Comparison of ENCODE assay signal across 1 cellular context in genomic region chr6:113362542-113363430, GRCh38.
TF ChIP-seq lines count a peak whose summit lies in the region.

No MANE protein-coding gene starts in this region.

TF ChIP-seq in K562, 482 proteins besides CTCF, POLR2A, EP300 and RAD21 (continued from another document and continues in another):
- TF ChIP-seq ZC3H8 (IDR thresholded peaks at IDR 0.05), result no peak
- TF ChIP-seq PKNOX1 (IDR thresholded peaks at IDR 0.05), result no peak
- no peak for TF ChIP-seq ARID2 (IDR thresholded peaks at IDR 0.05)
- TF ChIP-seq HMG20A (CRISPR knock-in tag; conservative IDR thresholded peaks at IDR 0.05), result no peak
- TF ChIP-seq ZNF24 (IDR thresholded peaks at IDR 0.05), result no peak
- TF ChIP-seq TEAD1 (CRISPR knock-in tag; IDR thresholded peaks at IDR 0.05), result 0 out of 4 replicates have a peak, but pooled peaks of 1 of the 2 experiments have one; percentile 26
- TF ChIP-seq, protein P1, sequence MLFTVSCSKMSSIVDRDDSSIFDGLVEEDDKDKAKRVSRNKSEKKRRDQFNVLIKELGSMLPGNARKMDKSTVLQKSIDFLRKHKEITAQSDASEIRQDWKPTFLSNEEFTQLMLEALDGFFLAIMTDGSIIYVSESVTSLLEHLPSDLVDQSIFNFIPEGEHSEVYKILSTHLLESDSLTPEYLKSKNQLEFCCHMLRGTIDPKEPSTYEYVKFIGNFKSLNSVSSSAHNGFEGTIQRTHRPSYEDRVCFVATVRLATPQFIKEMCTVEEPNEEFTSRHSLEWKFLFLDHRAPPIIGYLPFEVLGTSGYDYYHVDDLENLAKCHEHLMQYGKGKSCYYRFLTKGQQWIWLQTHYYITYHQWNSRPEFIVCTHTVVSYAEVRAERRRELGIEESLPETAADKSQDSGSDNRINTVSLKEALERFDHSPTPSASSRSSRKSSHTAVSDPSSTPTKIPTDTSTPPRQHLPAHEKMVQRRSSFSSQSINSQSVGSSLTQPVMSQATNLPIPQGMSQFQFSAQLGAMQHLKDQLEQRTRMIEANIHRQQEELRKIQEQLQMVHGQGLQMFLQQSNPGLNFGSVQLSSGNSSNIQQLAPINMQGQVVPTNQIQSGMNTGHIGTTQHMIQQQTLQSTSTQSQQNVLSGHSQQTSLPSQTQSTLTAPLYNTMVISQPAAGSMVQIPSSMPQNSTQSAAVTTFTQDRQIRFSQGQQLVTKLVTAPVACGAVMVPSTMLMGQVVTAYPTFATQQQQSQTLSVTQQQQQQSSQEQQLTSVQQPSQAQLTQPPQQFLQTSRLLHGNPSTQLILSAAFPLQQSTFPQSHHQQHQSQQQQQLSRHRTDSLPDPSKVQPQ (CRISPR knock-in tag; IDR thresholded peaks at IDR 0.05; ENCODE audit: borderline replicate concordance), result no peak
- no peak for TF ChIP-seq MEF2A (IDR thresholded peaks at IDR 0.05; ENCODE audit: control insufficient read depth, low read depth, low read length)
- no peak for TF ChIP-seq ZNF384 (IDR thresholded peaks at IDR 0.05; ENCODE audit: low read depth, low read length)
- TF ChIP-seq ZNF311 (CRISPR knock-in tag; IDR thresholded peaks at IDR 0.05), result no peak
- TF ChIP-seq USF1 (CRISPR knock-in tag; IDR thresholded peaks at IDR 0.05), result no peak
- no peak for TF ChIP-seq HLTF (IDR thresholded peaks at IDR 0.05)
- peak; percentile 71; the same call in 1 of the 2 replicates for TF ChIP-seq ARID1B (IDR thresholded peaks at IDR 0.05)
- no peak for TF ChIP-seq NCOA1 (IDR thresholded peaks at IDR 0.05; ENCODE audit: low read depth)
- TF ChIP-seq TBP (optimal IDR thresholded peaks at IDR 0.05; ENCODE audit: low read depth, low read length), result no peak
- TF ChIP-seq SRSF7 (optimal IDR thresholded peaks at IDR 0.05; ENCODE audit: low read depth, low read length), result no peak
- no peak for TF ChIP-seq FUS (optimal IDR thresholded peaks at IDR 0.05; ENCODE audit: low read depth, low read length)
- no peak for TF ChIP-seq BDP1 (IDR thresholded peaks at IDR 0.05; ENCODE audit: insufficient read depth, insufficient read length)
- TF ChIP-seq NFATC3 (IDR thresholded peaks at IDR 0.05), result no peak
- TF ChIP-seq, protein P2, sequence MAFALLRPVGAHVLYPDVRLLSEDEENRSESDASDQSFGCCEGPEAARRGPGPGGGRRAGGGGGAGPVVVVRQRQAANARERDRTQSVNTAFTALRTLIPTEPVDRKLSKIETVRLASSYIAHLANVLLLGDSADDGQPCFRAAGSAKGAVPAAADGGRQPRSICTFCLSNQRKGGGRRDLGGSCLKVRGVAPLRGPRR (CRISPR knock-in tag; IDR thresholded peaks at IDR 0.05), result no peak
- TF ChIP-seq ZNF436 (CRISPR knock-in tag; IDR thresholded peaks at IDR 0.05), result no peak
- no peak for TF ChIP-seq HDGF (IDR thresholded peaks at IDR 0.05)
- no peak for TF ChIP-seq MAFG (tag; conservative IDR thresholded peaks at IDR 0.05)
- TF ChIP-seq, protein P3, sequence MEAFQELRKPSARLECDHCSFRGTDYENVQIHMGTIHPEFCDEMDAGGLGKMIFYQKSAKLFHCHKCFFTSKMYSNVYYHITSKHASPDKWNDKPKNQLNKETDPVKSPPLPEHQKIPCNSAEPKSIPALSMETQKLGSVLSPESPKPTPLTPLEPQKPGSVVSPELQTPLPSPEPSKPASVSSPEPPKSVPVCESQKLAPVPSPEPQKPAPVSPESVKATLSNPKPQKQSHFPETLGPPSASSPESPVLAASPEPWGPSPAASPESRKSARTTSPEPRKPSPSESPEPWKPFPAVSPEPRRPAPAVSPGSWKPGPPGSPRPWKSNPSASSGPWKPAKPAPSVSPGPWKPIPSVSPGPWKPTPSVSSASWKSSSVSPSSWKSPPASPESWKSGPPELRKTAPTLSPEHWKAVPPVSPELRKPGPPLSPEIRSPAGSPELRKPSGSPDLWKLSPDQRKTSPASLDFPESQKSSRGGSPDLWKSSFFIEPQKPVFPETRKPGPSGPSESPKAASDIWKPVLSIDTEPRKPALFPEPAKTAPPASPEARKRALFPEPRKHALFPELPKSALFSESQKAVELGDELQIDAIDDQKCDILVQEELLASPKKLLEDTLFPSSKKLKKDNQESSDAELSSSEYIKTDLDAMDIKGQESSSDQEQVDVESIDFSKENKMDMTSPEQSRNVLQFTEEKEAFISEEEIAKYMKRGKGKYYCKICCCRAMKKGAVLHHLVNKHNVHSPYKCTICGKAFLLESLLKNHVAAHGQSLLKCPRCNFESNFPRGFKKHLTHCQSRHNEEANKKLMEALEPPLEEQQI (IDR thresholded peaks at IDR 0.05), result no peak
- TF ChIP-seq SAFB (IDR thresholded peaks at IDR 0.05; ENCODE audit: borderline replicate concordance, low read depth, low read length), result no peak
- no peak for TF ChIP-seq ARNT (IDR thresholded peaks at IDR 0.05)
- no peak for TF ChIP-seq ZBTB34 (CRISPR knock-in tag; IDR thresholded peaks at IDR 0.05)
- no peak for TF ChIP-seq FOXA3 (CRISPR knock-in tag; conservative IDR thresholded peaks at IDR 0.05 in 1 of 2, IDR thresholded peaks at IDR 0.05 in 1 of 2)
- no peak for TF ChIP-seq NRF1 (conservative IDR thresholded peaks at IDR 0.05 in 1 of 2, IDR thresholded peaks at IDR 0.05 in 1 of 2)
- TF ChIP-seq PPARD (CRISPR knock-in tag; IDR thresholded peaks at IDR 0.05), result no peak
- no peak for TF ChIP-seq TSHZ1 (CRISPR knock-in tag; IDR thresholded peaks at IDR 0.05)
- TF ChIP-seq, protein P4, sequence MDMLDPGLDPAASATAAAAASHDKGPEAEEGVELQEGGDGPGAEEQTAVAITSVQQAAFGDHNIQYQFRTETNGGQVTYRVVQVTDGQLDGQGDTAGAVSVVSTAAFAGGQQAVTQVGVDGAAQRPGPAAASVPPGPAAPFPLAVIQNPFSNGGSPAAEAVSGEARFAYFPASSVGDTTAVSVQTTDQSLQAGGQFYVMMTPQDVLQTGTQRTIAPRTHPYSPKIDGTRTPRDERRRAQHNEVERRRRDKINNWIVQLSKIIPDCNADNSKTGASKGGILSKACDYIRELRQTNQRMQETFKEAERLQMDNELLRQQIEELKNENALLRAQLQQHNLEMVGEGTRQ (CRISPR knock-in tag; IDR thresholded peaks at IDR 0.05), result no peak
- TF ChIP-seq, protein P5, sequence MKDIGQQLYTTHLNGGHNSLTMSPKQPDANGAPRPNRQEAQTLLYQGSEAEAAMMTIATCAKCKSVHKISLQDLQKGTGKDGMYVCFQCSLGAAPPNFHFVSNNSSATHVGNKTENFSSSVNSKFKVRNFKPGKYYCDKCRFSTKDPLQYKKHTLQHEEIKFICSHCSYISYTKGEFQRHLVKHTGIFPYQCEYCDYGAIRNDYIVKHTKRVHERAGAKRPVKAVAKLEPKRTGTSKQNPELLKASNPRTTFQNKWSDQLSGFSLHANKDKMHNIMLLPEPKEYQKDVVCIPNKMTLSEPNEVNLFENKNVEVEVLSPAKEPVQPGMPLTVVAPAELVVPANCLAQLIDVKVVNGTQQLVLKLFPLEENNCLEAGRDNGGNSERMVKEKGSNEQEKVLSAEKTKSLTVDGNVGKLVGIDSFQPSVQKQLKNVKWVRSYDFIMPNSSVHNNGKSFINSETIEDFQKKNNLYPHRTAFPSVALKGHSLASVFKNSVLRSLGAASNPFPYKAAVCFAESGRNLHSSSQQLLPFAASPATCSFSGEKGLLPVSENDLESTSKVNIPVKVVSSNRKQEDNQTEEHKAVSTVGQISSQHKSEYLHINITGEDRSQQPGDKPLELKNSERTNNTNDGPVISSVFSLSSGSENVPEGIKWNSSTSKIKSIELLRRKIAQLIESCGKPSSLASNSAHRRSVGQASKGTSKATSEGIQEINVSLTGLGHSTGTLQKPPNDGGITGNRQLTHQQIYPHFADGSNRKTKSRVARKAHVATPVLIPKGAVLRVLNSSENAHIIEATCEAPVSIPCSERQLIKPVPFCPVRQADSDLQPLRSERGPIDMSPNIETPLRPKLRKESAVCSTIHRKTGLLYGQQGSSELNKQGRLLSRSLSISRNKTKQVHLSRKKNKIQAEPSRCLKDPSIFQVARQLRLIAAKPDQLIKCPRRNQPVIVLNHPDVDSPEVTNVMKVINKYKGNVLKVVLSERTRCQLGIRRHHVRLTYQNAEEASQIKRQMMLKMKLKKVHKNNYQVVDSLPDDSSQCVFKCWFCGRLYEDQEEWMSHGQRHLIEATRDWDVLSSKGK (CRISPR knock-in tag; IDR thresholded peaks at IDR 0.05), result no peak
- TF ChIP-seq ZNF408 (CRISPR knock-in tag; IDR thresholded peaks at IDR 0.05; ENCODE audit: low read depth), result no peak
- no peak for TF ChIP-seq PHB (CRISPR knock-in tag; IDR thresholded peaks at IDR 0.05)
- no peak for TF ChIP-seq HEY1 (CRISPR knock-in tag; IDR thresholded peaks at IDR 0.05; ENCODE audit: borderline replicate concordance)
- TF ChIP-seq MTA1 (IDR thresholded peaks at IDR 0.05; ENCODE audit: borderline replicate concordance), result no peak
- TF ChIP-seq NELFE (IDR thresholded peaks at IDR 0.05; ENCODE audit: insufficient read depth, insufficient read length), result no peak
- TF ChIP-seq CBX8 (IDR thresholded peaks at IDR 0.05; ENCODE audit: borderline replicate concordance, extremely low read depth, low read depth, low read length, poor library complexity, severe bottlenecking), result no peak
- no peak for TF ChIP-seq ZNF143 (CRISPR knock-in tag; IDR thresholded peaks at IDR 0.05)
- TF ChIP-seq TEAD4 (IDR thresholded peaks at IDR 0.05; ENCODE audit: low read length), result peak; percentile 66
- TF ChIP-seq TEAD4 (CRISPR knock-in tag; IDR thresholded peaks at IDR 0.05; ENCODE audit: borderline replicate concordance), result no peak
- no peak for TF ChIP-seq NEUROD1 (IDR thresholded peaks at IDR 0.05; ENCODE audit: borderline replicate concordance, low read depth, low read length, partially characterized antibody)
- no peak for TF ChIP-seq ZC3H11A (IDR thresholded peaks at IDR 0.05; ENCODE audit: low read depth, low read length)
- TF ChIP-seq ZNF707 (CRISPR knock-in tag; conservative IDR thresholded peaks at IDR 0.05), result no peak
- no peak for TF ChIP-seq COPS2 (conservative IDR thresholded peaks at IDR 0.05)
- TF ChIP-seq ATF4 (CRISPR knock-in tag; IDR thresholded peaks at IDR 0.05), result 0 out of 2 replicates have a peak, but pooled peaks have one; percentile 48
- no peak for TF ChIP-seq KLF1 (tag; IDR thresholded peaks at IDR 0.05)
- TF ChIP-seq ELF4 (CRISPR knock-in tag; IDR thresholded peaks at IDR 0.05), result peak; percentile 44; the same call in 1 of the 2 replicates
- TF ChIP-seq PRPF4 (IDR thresholded peaks at IDR 0.05; ENCODE audit: insufficient read depth, low read depth, low read length, poor library complexity, severe bottlenecking), result no peak
- peak; percentile 45 for TF ChIP-seq CBFA2T2 (conservative IDR thresholded peaks at IDR 0.05)
- TF ChIP-seq SRF (CRISPR knock-in tag; IDR thresholded peaks at IDR 0.05), result no peak
